Comparison of ENCODE assay signal across 8 cellular contexts in genomic region chr14:73785834-73786631, GRCh38.
A peak's percentile ranks its signal among the peaks of the same experiment; 100 is the strongest.
DNase-seq lines count a peak whose midpoint lies in the region; ATAC-seq and TF ChIP-seq lines count a peak whose summit lies in the region.

No MANE protein-coding gene starts in this region.

- peak; percentile 37 for ATAC-seq in GM21529 (IDR thresholded peaks at IDR 0.05; ENCODE audit: unreplicated experiment)
- peak; percentile 71 for ATAC-seq in stimulated activated effector memory CD8-positive, alpha-beta T cell treated with anti-CD3 and anti-CD28 coated beads, Interleukin-12 subunit alpha, Interleukin-12 subunit beta, amount 100 ng/mL, for 72 hours

- peak overlapping the region; percentile 19 for H3K9ac ChIP-seq in endocrine pancreas (ENCODE audit: control insufficient read depth, insufficient read depth, low read length)

- peak overlapping the region; percentile 97 for H3K27ac ChIP-seq in mesodermal cell (ENCODE audit: low read depth, low read length, severe bottlenecking)

- peak; percentile 11 for TF ChIP-seq CTCF in BE2C (IDR thresholded peaks at IDR 0.05; ENCODE audit: low read depth, low read length)

- H3K4me3 Mint-ChIP-seq in stimulated activated effector memory CD8-positive, alpha-beta T cell treated with anti-CD3 and anti-CD28 coated beads, Interleukin-12 subunit alpha, Interleukin-12 subunit beta, amount 100 ng/mL, for 72 hours = peak overlapping the region; percentile 91

- H3K4me1 Mint-ChIP-seq in stimulated activated effector memory CD8-positive, alpha-beta T cell treated with anti-CD3 and anti-CD28 coated beads, Interleukin-12 subunit alpha, Interleukin-12 subunit beta, amount 100 ng/mL, for 72 hours = peaks cover 70% of the 10 kb centered on the region

- peaks cover 28% of the 10 kb centered on the region for H3K36me3 Mint-ChIP-seq in stimulated activated effector memory CD8-positive, alpha-beta T cell treated with anti-CD3 and anti-CD28 coated beads, Interleukin-12 subunit alpha, Interleukin-12 subunit beta, amount 100 ng/mL, for 72 hours

- DNase-seq in BE2C (peak; percentile 69), NCI-H69 (lab: John Stamatoyannopoulos, UW) (peak; percentile 81), NCI-H446 treated with DMSO at 0.1 percent for 48 hours (lab: John Stamatoyannopoulos, UW) (no peak)
- DNase-seq in activated CD8-positive, alpha-beta memory T cell treated with anti-CD3 and anti-CD28 coated beads for 24 hours = peak; percentile 83
- DNase-seq in stimulated activated effector memory CD8-positive, alpha-beta T cell treated with anti-CD3 and anti-CD28 coated beads, Interleukin-12 subunit alpha, Interleukin-12 subunit beta, amount 100 ng/mL, for 72 hours (ENCODE audit: low spot score in 2 of 2) = peak in 1 of 2 donors; percentile 79

- peak overlapping the region; percentile 82 for H3K4me3 ChIP-seq in BE2C (ENCODE audit: low read depth, low read length)
- peak overlapping the region; percentile 54 for H3K4me3 ChIP-seq in endocrine pancreas (ENCODE audit: control insufficient read depth, insufficient read depth, low read length)
- H3K4me3 ChIP-seq in mesodermal cell (ENCODE audit: extremely low read depth, insufficient read depth, low read length, poor library complexity, severe bottlenecking) = peak overlapping the region; percentile 56

- H3K27ac Mint-ChIP-seq in stimulated activated effector memory CD8-positive, alpha-beta T cell treated with anti-CD3 and anti-CD28 coated beads, Interleukin-12 subunit alpha, Interleukin-12 subunit beta, amount 100 ng/mL, for 72 hours = peak overlapping the region; percentile 93

- no peaks in the 10 kb centered on the region for H3K9me3 Mint-ChIP-seq in stimulated activated effector memory CD8-positive, alpha-beta T cell treated with anti-CD3 and anti-CD28 coated beads, Interleukin-12 subunit alpha, Interleukin-12 subunit beta, amount 100 ng/mL, for 72 hours

- WGBS in mesodermal cell (ENCODE audit: insufficient coverage in 2 of 2), 2 experiments = 1% methylated on average over 24 of the region's 35 CpGs

- H3K4me1 ChIP-seq in BE2C = peaks cover 7% of the 10 kb centered on the region; the same call in 1 of the 2 replicates
- peaks cover 17% of the 10 kb centered on the region for H3K4me1 ChIP-seq in endocrine pancreas (ENCODE audit: control insufficient read depth, insufficient read depth, low read length)
- peaks cover 46% of the 10 kb centered on the region for H3K4me1 ChIP-seq in mesodermal cell (ENCODE audit: control insufficient read depth, insufficient read depth, low read length, poor library complexity, severe bottlenecking)

- H3K36me3 ChIP-seq in BE2C = no peaks in the 10 kb centered on the region
- H3K36me3 ChIP-seq in endocrine pancreas (ENCODE audit: control insufficient read depth, insufficient read depth, low read length) = no peaks in the 10 kb centered on the region
- peaks cover 7% of the 10 kb centered on the region for H3K36me3 ChIP-seq in mesodermal cell (ENCODE audit: control insufficient read depth, insufficient read depth, low read length)

- no peaks in the 10 kb centered on the region for H3K27me3 ChIP-seq in BE2C
- H3K27me3 ChIP-seq in endocrine pancreas (ENCODE audit: control insufficient read depth, insufficient read depth, low read length) = no peaks in the 10 kb centered on the region

- H3K9me3 ChIP-seq in BE2C (no peaks in the 10 kb centered on the region), endocrine pancreas (ENCODE audit: control insufficient read depth, low read length) (no peaks in the 10 kb centered on the region), mesodermal cell (ENCODE audit: control insufficient read depth, low read length) (no peaks in the 10 kb centered on the region)
